Comparison of ENCODE assay signal across 1 cellular context in the genomic region with DNA sequence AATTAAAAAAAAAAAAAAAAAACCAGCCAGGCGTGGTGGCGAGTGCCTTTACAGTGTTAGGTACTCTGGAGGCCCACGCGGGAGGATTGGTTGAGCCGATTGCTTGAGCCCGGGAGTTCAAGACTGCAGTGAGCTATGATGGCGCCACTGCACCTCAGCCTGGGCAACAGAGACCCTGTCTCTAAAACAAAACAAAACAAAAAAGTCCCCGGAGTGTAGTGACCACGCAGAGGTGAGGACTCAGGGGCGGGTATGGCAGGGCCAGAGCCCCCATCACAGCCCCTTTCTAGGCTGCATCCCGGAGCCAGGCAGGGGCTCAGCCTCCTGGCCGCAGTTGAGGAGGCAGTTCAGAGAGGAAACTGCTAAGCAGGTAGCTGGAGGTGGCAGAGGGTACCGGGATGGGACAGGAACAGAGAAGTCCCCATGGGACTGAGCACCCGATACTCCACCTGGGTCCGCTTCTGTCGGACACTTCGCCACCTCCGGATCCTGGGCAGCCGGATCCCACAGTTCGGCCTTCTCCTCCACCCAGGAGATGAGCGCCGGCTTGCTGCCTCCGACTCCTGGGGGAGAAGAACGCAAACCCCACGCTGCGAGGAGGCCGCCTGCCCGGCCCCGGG.
A peak's percentile ranks its signal among the peaks of the same experiment; 100 is the strongest.
TF ChIP-seq lines count a peak whose summit lies in the region.

No MANE protein-coding gene starts in this region.

TF ChIP-seq in K562, 482 proteins besides CTCF, POLR2A, EP300 and RAD21:
- TF ChIP-seq IFI16 (CRISPR knock-in tag; IDR thresholded peaks at IDR 0.05) (no peak), CHD4 (IDR thresholded peaks at IDR 0.05; ENCODE audit: insufficient read depth, insufficient replicate concordance, low read depth, low read length, poor library complexity, severe bottlenecking) (no peak), NFRKB (IDR thresholded peaks at IDR 0.05; ENCODE audit: low read depth) (no peak), MTF1 (CRISPR knock-in tag; IDR thresholded peaks at IDR 0.05; ENCODE audit: borderline replicate concordance) (no peak), ZNF79 (CRISPR knock-in tag; IDR thresholded peaks at IDR 0.05; ENCODE audit: low read depth) (no peak), NCOA6 (IDR thresholded peaks at IDR 0.05) (no peak), SMARCB1 (IDR thresholded peaks at IDR 0.05; ENCODE audit: insufficient read length, low read depth) (no peak), RBM39 (optimal IDR thresholded peaks at IDR 0.05; ENCODE audit: low read depth, low read length) (no peak), JUN (IDR thresholded peaks at IDR 0.05; ENCODE audit: borderline replicate concordance, low read depth, low read length) (no peak), JUN (CRISPR knock-in tag; IDR thresholded peaks at IDR 0.05; ENCODE audit: borderline replicate concordance) (no peak), STAG1 (CRISPR knock-in tag; IDR thresholded peaks at IDR 0.05; ENCODE audit: borderline replicate concordance) (no peak), FOXP1 (CRISPR knock-in tag; IDR thresholded peaks at IDR 0.05) (no peak), RFX1 (IDR thresholded peaks at IDR 0.05) (no peak), EGR1 (conservative IDR thresholded peaks at IDR 0.05) (no peak), CHD1 (IDR thresholded peaks at IDR 0.05; ENCODE audit: low read length) (peak; percentile 51), ZNF584 (CRISPR knock-in tag; IDR thresholded peaks at IDR 0.05; ENCODE audit: low read depth) (no peak), ZNF445 (CRISPR knock-in tag; IDR thresholded peaks at IDR 0.05; ENCODE audit: low read depth) (no peak), PTTG1 (tag; IDR thresholded peaks at IDR 0.05; ENCODE audit: low read depth) (no peak), ZBED1 (IDR thresholded peaks at IDR 0.05) (no peak), SPI1 (IDR thresholded peaks at IDR 0.05; ENCODE audit: borderline replicate concordance, low read depth, low read length) (no peak), TGIF2 (CRISPR knock-in tag; IDR thresholded peaks at IDR 0.05) (no peak), ZFX (CRISPR knock-in tag; IDR thresholded peaks at IDR 0.05) (no peak), E2F3 (CRISPR knock-in tag; IDR thresholded peaks at IDR 0.05) (no peak), SRF (CRISPR knock-in tag; IDR thresholded peaks at IDR 0.05) (0 out of 4 replicates have a peak, but pooled peaks of 1 of the 2 experiments have one; percentile 22), TEAD1 (CRISPR knock-in tag; IDR thresholded peaks at IDR 0.05) (no peak), TAF15 (IDR thresholded peaks at IDR 0.05; ENCODE audit: low read depth, low read length) (no peak), ZNF124 (CRISPR knock-in tag; IDR thresholded peaks at IDR 0.05) (peak; percentile 75; the same call in 1 of the 2 replicates), JUND (IDR thresholded peaks at IDR 0.05; ENCODE audit: borderline replicate concordance, low read depth, low read length) (no peak), JUND (tag; IDR thresholded peaks at IDR 0.05; ENCODE audit: borderline replicate concordance, low read depth, low read length) (no peak), RBBP5 (IDR thresholded peaks at IDR 0.05; ENCODE audit: borderline replicate concordance, insufficient read depth, low read length, poor library complexity, severe bottlenecking) (peak; percentile 68), MBD2 (IDR thresholded peaks at IDR 0.05; ENCODE audit: borderline replicate concordance, low read depth) (no peak), KDM5B (IDR thresholded peaks at IDR 0.05; ENCODE audit: insufficient replicate concordance, low read depth, low read length) (peak; percentile 54)
- TF ChIP-seq, protein P1, sequence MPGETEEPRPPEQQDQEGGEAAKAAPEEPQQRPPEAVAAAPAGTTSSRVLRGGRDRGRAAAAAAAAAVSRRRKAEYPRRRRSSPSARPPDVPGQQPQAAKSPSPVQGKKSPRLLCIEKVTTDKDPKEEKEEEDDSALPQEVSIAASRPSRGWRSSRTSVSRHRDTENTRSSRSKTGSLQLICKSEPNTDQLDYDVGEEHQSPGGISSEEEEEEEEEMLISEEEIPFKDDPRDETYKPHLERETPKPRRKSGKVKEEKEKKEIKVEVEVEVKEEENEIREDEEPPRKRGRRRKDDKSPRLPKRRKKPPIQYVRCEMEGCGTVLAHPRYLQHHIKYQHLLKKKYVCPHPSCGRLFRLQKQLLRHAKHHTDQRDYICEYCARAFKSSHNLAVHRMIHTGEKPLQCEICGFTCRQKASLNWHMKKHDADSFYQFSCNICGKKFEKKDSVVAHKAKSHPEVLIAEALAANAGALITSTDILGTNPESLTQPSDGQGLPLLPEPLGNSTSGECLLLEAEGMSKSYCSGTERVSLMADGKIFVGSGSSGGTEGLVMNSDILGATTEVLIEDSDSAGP (CRISPR knock-in tag; IDR thresholded peaks at IDR 0.05) = no peak
- TF ChIP-seq, protein P2, sequence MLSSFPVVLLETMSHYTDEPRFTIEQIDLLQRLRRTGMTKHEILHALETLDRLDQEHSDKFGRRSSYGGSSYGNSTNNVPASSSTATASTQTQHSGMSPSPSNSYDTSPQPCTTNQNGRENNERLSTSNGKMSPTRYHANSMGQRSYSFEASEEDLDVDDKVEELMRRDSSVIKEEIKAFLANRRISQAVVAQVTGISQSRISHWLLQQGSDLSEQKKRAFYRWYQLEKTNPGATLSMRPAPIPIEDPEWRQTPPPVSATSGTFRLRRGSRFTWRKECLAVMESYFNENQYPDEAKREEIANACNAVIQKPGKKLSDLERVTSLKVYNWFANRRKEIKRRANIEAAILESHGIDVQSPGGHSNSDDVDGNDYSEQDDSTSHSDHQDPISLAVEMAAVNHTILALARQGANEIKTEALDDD (IDR thresholded peaks at IDR 0.05) = no peak
- TF ChIP-seq, protein P3, sequence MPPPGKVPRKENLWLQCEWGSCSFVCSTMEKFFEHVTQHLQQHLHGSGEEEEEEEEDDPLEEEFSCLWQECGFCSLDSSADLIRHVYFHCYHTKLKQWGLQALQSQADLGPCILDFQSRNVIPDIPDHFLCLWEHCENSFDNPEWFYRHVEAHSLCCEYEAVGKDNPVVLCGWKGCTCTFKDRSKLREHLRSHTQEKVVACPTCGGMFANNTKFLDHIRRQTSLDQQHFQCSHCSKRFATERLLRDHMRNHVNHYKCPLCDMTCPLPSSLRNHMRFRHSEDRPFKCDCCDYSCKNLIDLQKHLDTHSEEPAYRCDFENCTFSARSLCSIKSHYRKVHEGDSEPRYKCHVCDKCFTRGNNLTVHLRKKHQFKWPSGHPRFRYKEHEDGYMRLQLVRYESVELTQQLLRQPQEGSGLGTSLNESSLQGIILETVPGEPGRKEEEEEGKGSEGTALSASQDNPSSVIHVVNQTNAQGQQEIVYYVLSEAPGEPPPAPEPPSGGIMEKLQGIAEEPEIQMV (tag; conservative IDR thresholded peaks at IDR 0.05; ENCODE audit: low read depth) = peak; percentile 67
- TF ChIP-seq, protein P4, sequence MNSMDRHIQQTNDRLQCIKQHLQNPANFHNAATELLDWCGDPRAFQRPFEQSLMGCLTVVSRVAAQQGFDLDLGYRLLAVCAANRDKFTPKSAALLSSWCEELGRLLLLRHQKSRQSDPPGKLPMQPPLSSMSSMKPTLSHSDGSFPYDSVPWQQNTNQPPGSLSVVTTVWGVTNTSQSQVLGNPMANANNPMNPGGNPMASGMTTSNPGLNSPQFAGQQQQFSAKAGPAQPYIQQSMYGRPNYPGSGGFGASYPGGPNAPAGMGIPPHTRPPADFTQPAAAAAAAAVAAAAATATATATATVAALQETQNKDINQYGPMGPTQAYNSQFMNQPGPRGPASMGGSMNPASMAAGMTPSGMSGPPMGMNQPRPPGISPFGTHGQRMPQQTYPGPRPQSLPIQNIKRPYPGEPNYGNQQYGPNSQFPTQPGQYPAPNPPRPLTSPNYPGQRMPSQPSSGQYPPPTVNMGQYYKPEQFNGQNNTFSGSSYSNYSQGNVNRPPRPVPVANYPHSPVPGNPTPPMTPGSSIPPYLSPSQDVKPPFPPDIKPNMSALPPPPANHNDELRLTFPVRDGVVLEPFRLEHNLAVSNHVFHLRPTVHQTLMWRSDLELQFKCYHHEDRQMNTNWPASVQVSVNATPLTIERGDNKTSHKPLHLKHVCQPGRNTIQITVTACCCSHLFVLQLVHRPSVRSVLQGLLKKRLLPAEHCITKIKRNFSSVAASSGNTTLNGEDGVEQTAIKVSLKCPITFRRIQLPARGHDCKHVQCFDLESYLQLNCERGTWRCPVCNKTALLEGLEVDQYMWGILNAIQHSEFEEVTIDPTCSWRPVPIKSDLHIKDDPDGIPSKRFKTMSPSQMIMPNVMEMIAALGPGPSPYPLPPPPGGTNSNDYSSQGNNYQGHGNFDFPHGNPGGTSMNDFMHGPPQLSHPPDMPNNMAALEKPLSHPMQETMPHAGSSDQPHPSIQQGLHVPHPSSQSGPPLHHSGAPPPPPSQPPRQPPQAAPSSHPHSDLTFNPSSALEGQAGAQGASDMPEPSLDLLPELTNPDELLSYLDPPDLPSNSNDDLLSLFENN (IDR thresholded peaks at IDR 0.05; ENCODE audit: low read depth in 2 of 2, low read length in 2 of 2) = no peak
- TF ChIP-seq, protein P5, sequence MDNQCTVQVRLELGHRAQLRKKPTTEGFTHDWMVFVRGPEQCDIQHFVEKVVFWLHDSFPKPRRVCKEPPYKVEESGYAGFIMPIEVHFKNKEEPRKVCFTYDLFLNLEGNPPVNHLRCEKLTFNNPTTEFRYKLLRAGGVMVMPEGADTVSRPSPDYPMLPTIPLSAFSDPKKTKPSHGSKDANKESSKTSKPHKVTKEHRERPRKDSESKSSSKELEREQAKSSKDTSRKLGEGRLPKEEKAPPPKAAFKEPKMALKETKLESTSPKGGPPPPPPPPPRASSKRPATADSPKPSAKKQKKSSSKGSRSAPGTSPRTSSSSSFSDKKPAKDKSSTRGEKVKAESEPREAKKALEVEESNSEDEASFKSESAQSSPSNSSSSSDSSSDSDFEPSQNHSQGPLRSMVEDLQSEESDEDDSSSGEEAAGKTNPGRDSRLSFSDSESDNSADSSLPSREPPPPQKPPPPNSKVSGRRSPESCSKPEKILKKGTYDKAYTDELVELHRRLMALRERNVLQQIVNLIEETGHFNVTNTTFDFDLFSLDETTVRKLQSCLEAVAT (IDR thresholded peaks at IDR 0.05) = no peak
- TF ChIP-seq, protein P6, sequence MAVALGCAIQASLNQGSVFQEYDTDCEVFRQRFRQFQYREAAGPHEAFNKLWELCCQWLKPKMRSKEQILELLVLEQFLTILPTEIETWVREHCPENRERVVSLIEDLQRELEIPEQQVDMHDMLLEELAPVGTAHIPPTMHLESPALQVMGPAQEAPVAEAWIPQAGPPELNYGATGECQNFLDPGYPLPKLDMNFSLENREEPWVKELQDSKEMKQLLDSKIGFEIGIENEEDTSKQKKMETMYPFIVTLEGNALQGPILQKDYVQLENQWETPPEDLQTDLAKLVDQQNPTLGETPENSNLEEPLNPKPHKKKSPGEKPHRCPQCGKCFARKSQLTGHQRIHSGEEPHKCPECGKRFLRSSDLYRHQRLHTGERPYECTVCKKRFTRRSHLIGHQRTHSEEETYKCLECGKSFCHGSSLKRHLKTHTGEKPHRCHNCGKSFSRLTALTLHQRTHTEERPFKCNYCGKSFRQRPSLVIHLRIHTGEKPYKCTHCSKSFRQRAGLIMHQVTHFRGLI (CRISPR knock-in tag; IDR thresholded peaks at IDR 0.05) = no peak
TF ChIP-seq in K562: peak in this region for 6.
